In the genomic region with DNA sequence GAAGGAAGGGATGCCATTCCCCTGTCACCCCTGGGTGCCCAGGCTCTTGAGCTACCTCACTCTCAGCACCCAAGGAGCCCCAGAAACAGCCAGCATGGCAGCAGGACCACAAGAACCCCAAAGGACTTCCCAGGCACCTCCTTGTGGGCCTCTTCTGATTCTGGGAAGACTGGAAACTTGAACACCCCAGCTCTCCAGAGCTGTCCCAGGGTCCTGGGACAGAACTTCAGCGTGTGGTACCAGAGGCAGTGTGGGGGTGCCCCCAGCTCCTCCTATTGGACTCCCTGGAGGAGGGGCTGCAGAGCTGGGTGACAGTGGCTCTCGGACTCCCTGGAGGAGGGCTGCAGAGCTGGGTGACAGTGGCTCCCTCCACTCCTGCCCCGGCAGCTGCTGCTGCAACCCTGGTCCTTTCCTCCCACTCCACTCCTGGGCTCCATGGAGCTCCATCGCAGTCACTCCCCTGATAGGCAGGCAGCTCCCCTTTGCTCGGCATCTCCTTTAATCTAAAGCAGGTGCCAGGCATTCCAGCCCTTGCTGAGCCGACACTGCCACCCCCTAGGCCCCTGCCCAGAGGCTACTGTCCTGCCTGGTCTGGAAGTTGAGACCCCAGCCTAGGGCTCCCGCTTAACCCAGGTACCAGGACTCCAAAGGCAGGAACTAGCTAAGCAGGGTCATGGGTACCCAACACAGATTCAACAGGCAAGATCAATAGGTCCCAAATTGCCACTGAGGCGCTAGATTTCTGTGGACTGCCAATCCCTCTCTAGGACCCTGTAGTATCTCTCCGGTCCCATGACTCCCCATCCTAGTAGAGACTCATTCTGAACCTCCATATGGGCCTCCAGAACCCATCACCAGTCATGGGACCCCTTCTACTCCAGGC, we compare ENCODE assay signal across 8 cellular contexts. TPM values are rescaled to one million over a fixed set of nuclear protein-coding genes. Genes with fewer than 3 reads are reported as not detected.
DNase-seq lines count a peak whose midpoint lies in the region; ATAC-seq and TF ChIP-seq lines count a peak whose summit lies in the region.

No MANE protein-coding gene starts in this region.

- no peaks in the 10 kb centered on the region for H3K27me3 Mint-ChIP-seq in stimulated activated naive B cell treated with anti-CD40 and anti-IgM and Interleukin-4, amounts not matched to agents 10 μg/mL and 1 μg/mL and 100 μg/mL, for 72 hours

- H3K4me1 Mint-ChIP-seq in stimulated activated naive B cell treated with anti-CD40 and anti-IgM and Interleukin-4, amounts not matched to agents 10 μg/mL and 1 μg/mL and 100 μg/mL, for 72 hours: peaks cover 60 to 90% of the 10 kb centered on the region in 2 donors

- H4K20me1 ChIP-seq in HCT116 (ENCODE audit: insufficient read depth): no peaks in the 10 kb centered on the region

- ATAC-seq in HCT116 (no peak), GM19463 (IDR thresholded peaks at IDR 0.05; ENCODE audit: unreplicated experiment) (no peak)
- ATAC-seq in stimulated activated naive B cell treated with anti-CD40 and anti-IgM and Interleukin-4, amounts not matched to agents 10 μg/mL and 1 μg/mL and 100 μg/mL, for 72 hours (replicated peaks): no peak

- TF ChIP-seq CTCF in HCT116 (IDR thresholded peaks at IDR 0.05 in 2 of 3, conservative IDR thresholded peaks at IDR 0.05 in 1 of 3; ENCODE audit: borderline replicate concordance in 1 of 3, insufficient read depth in 1 of 3, low read depth in 2 of 3, low read length in 2 of 3) (no peak), adrenal gland (IDR thresholded peaks at IDR 0.05) (no peak)

- H3K9me2 ChIP-seq in HCT116 (ENCODE audit: insufficient read depth): no peaks in the 10 kb centered on the region

- H3K27ac ChIP-seq in HCT116 (ENCODE audit: low read depth, low read length) (peak overlapping the region; percentile 100), adrenal gland (peak overlapping the region; percentile 87 to 98 (median 97))

- no peak for TF ChIP-seq POLR2A in HCT116 (IDR thresholded peaks at IDR 0.05; ENCODE audit: borderline replicate concordance, extremely low read depth, insufficient read depth, insufficient read length)
- TF ChIP-seq POLR2A in adrenal gland (IDR thresholded peaks at IDR 0.05): no peak

- DNase-seq in HCT116 (ENCODE audit: low read depth, low spot score) (no peak), adrenal gland (peak in 3 of 7 donors; percentile 28 to 34 (median 32)), LoVo (ENCODE audit: low spot score) (no peak), COLO829 (ENCODE audit: low spot score) (no peak)
- no peak for DNase-seq in stimulated activated naive B cell treated with anti-CD40 and anti-IgM and Interleukin-4, amounts not matched to agents 10 μg/mL and 1 μg/mL and 100 μg/mL, for 72 hours
- no peak for DNase-seq in stimulated activated naive CD4-positive, alpha-beta T cell (lab: John Stamatoyannopoulos, UW)

- H3K9me3 ChIP-seq in HCT116 (ENCODE audit: control insufficient read depth in 1 of 2, insufficient read depth in 1 of 2, low read depth in 1 of 2, low read length in 2 of 2) (no peaks in the 10 kb centered on the region), adrenal gland (replicated peaks in 1 of 3) (no peaks in the 10 kb centered on the region), iPS-18c (ENCODE audit: control insufficient read depth, insufficient read depth, low read length) (no peaks in the 10 kb centered on the region)

- WGBS in adrenal gland, 4 donors: 18 to 39% (median 31%) methylated on average over 2 to 9 of the region's 9 CpGs

- RAD21 ChIA-PET in HCT116 (lab: Charles Lee; ENCODE audit: low non-redundant PET in 1 of 2, low total read pairs in 2 of 2, uncharacterized antibody in 2 of 2, unreplicated experiment in 2 of 2): interaction anchor here (1.7 to 1.9 kb wide), 2 partner anchors 11 to 12 kb away, joined by 7 read pairs; no protein-coding TSS in a partner anchor

- H3K9ac ChIP-seq in HCT116 (ENCODE audit: low read length): peak overlapping the region; percentile 95

- POLR2A ChIA-PET in HCT116 (lab: Charles Lee): no interaction called here

- H3K27ac Mint-ChIP-seq in stimulated activated naive B cell treated with anti-CD40 and anti-IgM and Interleukin-4, amounts not matched to agents 10 μg/mL and 1 μg/mL and 100 μg/mL, for 72 hours: peak overlapping the region; percentile 56

- peaks cover 8 to 9% of the 10 kb centered on the region in 2 donors for H3K36me3 Mint-ChIP-seq in stimulated activated naive B cell treated with anti-CD40 and anti-IgM and Interleukin-4, amounts not matched to agents 10 μg/mL and 1 μg/mL and 100 μg/mL, for 72 hours

- H3K4me1 ChIP-seq in HCT116 (ENCODE audit: control insufficient read depth in 1 of 2, insufficient read depth in 2 of 2, low read length in 2 of 2) (peaks cover 74 to 88% of the 10 kb centered on the region in 2 experiments), adrenal gland (replicated peaks in 1 of 2) (peaks cover 61 to 65% of the 10 kb centered on the region in 2 donors)

- no peaks in the 10 kb centered on the region for H3K9me3 Mint-ChIP-seq in stimulated activated naive B cell treated with anti-CD40 and anti-IgM and Interleukin-4, amounts not matched to agents 10 μg/mL and 1 μg/mL and 100 μg/mL, for 72 hours

- no peak for TF ChIP-seq RAD21 in HCT116 (IDR thresholded peaks at IDR 0.05; ENCODE audit: low read depth)

- no peaks in the 10 kb centered on the region; a peak in 1 of 4 replicates for H3K36me3 ChIP-seq in HCT116 (ENCODE audit: control insufficient read depth in 1 of 2, insufficient read depth in 2 of 2, low read length in 2 of 2)
- H3K36me3 ChIP-seq in adrenal gland (replicated peaks in 1 of 2): no peaks in the 10 kb centered on the region

- H3K4me3 ChIP-seq in HCT116 (replicated peaks in 1 of 2; ENCODE audit: low read depth in 1 of 2, low read length in 2 of 2) (peak overlapping the region; percentile 96), adrenal gland (peak overlapping the region in 3 of 4 donors; percentile 35 to 89 (median 80)), iPS-18c (ENCODE audit: insufficient read depth, low read depth, low read length) (peak overlapping the region; percentile 89)

- H3K79me2 ChIP-seq in HCT116 (ENCODE audit: insufficient read depth, low read length): peaks cover 74% of the 10 kb centered on the region

- no TSS peak for BruUV-seq in HCT116 (replicated peaks; lab: Mats Ljungman, UMichigan)

- CTCF ChIA-PET in HCT116 (lab: Charles Lee): interaction anchor here (0.9 to 1.6 kb wide), 2 partner anchors 9 to 11 kb away, joined by 5 to 6 read pairs; no protein-coding TSS in a partner anchor

- H3K4me2 ChIP-seq in HCT116 (ENCODE audit: low read length): peak overlapping the region; percentile 100

- H2AFZ ChIP-seq in HCT116 (ENCODE audit: low read depth, low read length, poor library complexity, severe bottlenecking): no peak overlapping the region

- intact Hi-C loops in HCT116 (cut with micrococcal nuclease): no loop called here
- intact Hi-C loops in adrenal gland (cut with DNase I): no loop called here

- H3K27me3 ChIP-seq in HCT116 (ENCODE audit: insufficient read depth, low read length) (no peaks in the 10 kb centered on the region), adrenal gland (no peaks in the 10 kb centered on the region)

- peak overlapping the region; percentile 86 to 91 for H3K4me3 Mint-ChIP-seq in stimulated activated naive B cell treated with anti-CD40 and anti-IgM and Interleukin-4, amounts not matched to agents 10 μg/mL and 1 μg/mL and 100 μg/mL, for 72 hours

TF ChIP-seq in HCT116, 20 proteins besides CTCF, POLR2A, EP300 and RAD21:
- no peak for TF ChIP-seq CEBPB (IDR thresholded peaks at IDR 0.05; ENCODE audit: low read depth)
- no peak for TF ChIP-seq EGR1 (IDR thresholded peaks at IDR 0.05; ENCODE audit: low read depth)
- TF ChIP-seq EZH2phosphoT487 (IDR thresholded peaks at IDR 0.05; ENCODE audit: borderline replicate concordance): no peak
- TF ChIP-seq ZFX (IDR thresholded peaks at IDR 0.05): no peak
- no peak for TF ChIP-seq ELF1 (IDR thresholded peaks at IDR 0.05; ENCODE audit: borderline replicate concordance, low read depth)
- TF ChIP-seq YY1 (IDR thresholded peaks at IDR 0.05; ENCODE audit: extremely low read depth, insufficient replicate concordance, low read depth, low read length): no peak
- no peak for TF ChIP-seq TCF7L2 (IDR thresholded peaks at IDR 0.05; ENCODE audit: borderline replicate concordance, extremely low read depth, insufficient read depth, insufficient read length)
- TF ChIP-seq, protein P1, sequence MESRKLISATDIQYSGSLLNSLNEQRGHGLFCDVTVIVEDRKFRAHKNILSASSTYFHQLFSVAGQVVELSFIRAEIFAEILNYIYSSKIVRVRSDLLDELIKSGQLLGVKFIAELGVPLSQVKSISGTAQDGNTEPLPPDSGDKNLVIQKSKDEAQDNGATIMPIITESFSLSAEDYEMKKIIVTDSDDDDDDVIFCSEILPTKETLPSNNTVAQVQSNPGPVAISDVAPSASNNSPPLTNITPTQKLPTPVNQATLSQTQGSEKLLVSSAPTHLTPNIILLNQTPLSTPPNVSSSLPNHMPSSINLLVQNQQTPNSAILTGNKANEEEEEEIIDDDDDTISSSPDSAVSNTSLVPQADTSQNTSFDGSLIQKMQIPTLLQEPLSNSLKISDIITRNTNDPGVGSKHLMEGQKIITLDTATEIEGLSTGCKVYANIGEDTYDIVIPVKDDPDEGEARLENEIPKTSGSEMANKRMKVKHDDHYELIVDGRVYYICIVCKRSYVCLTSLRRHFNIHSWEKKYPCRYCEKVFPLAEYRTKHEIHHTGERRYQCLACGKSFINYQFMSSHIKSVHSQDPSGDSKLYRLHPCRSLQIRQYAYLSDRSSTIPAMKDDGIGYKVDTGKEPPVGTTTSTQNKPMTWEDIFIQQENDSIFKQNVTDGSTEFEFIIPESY (IDR thresholded peaks at IDR 0.05; ENCODE audit: extremely low read depth, insufficient replicate concordance, low read length): no peak
- no peak; the same call in 1 of the 2 replicates for TF ChIP-seq POLR2AphosphoS5 (IDR thresholded peaks at IDR 0.05; ENCODE audit: low read depth, low read length)
TF ChIP-seq in HCT116: peak in this region for 0.

RNA-seq across cellular contexts. Expression of a gene that starts 2.7 kb away (rescaled TPM):
- total RNA-seq in HCT116 (2021; ENCODE audit: unreplicated experiment): 120 TPM
- polyA plus RNA-seq in HCT116 (2012): 83.0 and 85.7 TPM in 2 replicates
- total RNA-seq in adrenal gland: 100 to 1,000 TPM in 2 of 8 donors, 10 to 100 TPM in 6; 32.2 to 108 (median 60.5) TPM
- polyA plus RNA-seq in adrenal gland: 10 to 100 TPM in 2 of 3 donors, 1 to 10 TPM in 1; 7.8 to 47.7 (median 18.3) TPM

RNA-seq across cellular contexts. Expression of a gene that starts 33.1 kb away (rescaled TPM):
- 0.42 TPM for total RNA-seq in HCT116 (2021; ENCODE audit: unreplicated experiment)
- 0.26 and 0.55 TPM in 2 replicates for polyA plus RNA-seq in HCT116 (2012)
- total RNA-seq in adrenal gland: not detected
- 1 to 10 TPM in 1 of 3 donors, under 1 TPM in 1, not detected in 1; 0.64 to 1.0 TPM for polyA plus RNA-seq in adrenal gland

RNA-seq across cellular contexts. Expression of a gene that starts 39.3 kb away (rescaled TPM):
- total RNA-seq in HCT116 (2021; ENCODE audit: unreplicated experiment) (not detected), adrenal gland (under 1 TPM in 3 of 8 donors, not detected in 5; 0.04 to 0.11 (median 0.10) TPM)
- 0.01 TPM in 1 of 2 replicates, not detected in the other for polyA plus RNA-seq in HCT116 (2012)
- polyA plus RNA-seq in adrenal gland: under 1 TPM in 2 of 3 donors, not detected in 1; 0.24 to 0.27 TPM

RNA-seq across cellular contexts. Expression of a gene that starts 48.6 kb away (rescaled TPM):
- total RNA-seq in HCT116 (2021; ENCODE audit: unreplicated experiment) (not detected), adrenal gland (not detected)
- not detected in 2 replicates for polyA plus RNA-seq in HCT116 (2012)
- polyA plus RNA-seq in adrenal gland: not detected
